1 cellular context compared by ENCODE assay signal in genomic region chr12:69330475-69331473, GRCh38.
TF ChIP-seq lines count a peak whose summit lies in the region.

No MANE protein-coding gene starts in this region.

TF ChIP-seq in HEK293, 187 proteins besides CTCF, POLR2A, EP300 and RAD21 (continued from another document and continues in another):
- TF ChIP-seq ZNF148 (tag by site-specific recombination; IDR thresholded peaks at IDR 0.05; ENCODE audit: borderline replicate concordance) (no peak), FEZF1 (tag by site-specific recombination; IDR thresholded peaks at IDR 0.05) (peak; percentile 71), GLI2 (tag by site-specific recombination; IDR thresholded peaks at IDR 0.05; ENCODE audit: borderline replicate concordance, low read depth) (no peak), ZNF510 (tag by site-specific recombination; IDR thresholded peaks at IDR 0.05; ENCODE audit: insufficient replicate concordance) (no peak), ZNF37A (tag by site-specific recombination; IDR thresholded peaks at IDR 0.05) (no peak), ZNF274 (IDR thresholded peaks at IDR 0.05; ENCODE audit: low read length) (no peak), ZNF274 (tag by site-specific recombination; IDR thresholded peaks at IDR 0.05; ENCODE audit: borderline replicate concordance) (no peak), YY2 (tag by site-specific recombination; IDR thresholded peaks at IDR 0.05) (no peak), ZNF701 (tag by site-specific recombination; IDR thresholded peaks at IDR 0.05) (no peak), ZNF610 (tag by site-specific recombination; IDR thresholded peaks at IDR 0.05; ENCODE audit: borderline replicate concordance) (no peak), ZNF311 (tag by site-specific recombination; IDR thresholded peaks at IDR 0.05; ENCODE audit: borderline replicate concordance) (no peak), ZNF654 (tag by site-specific recombination; IDR thresholded peaks at IDR 0.05; ENCODE audit: low read depth) (no peak), ZSCAN23 (tag by site-specific recombination; IDR thresholded peaks at IDR 0.05) (no peak), ZBTB49 (tag by site-specific recombination; IDR thresholded peaks at IDR 0.05; ENCODE audit: low read depth) (no peak), HOXA7 (CRISPR knock-in tag; IDR thresholded peaks at IDR 0.05; ENCODE audit: borderline replicate concordance) (no peak), ZNF785 (tag by site-specific recombination; IDR thresholded peaks at IDR 0.05) (no peak), KLF17 (tag by site-specific recombination; IDR thresholded peaks at IDR 0.05) (no peak), ZNF416 (tag by site-specific recombination; IDR thresholded peaks at IDR 0.05) (no peak), ZNF76 (tag by site-specific recombination; IDR thresholded peaks at IDR 0.05; ENCODE audit: borderline replicate concordance, low read depth) (no peak), PRDM6 (tag by site-specific recombination; IDR thresholded peaks at IDR 0.05) (peak; percentile 38; the same call in 1 of the 2 replicates), ZNF280D (tag by site-specific recombination; IDR thresholded peaks at IDR 0.05) (no peak), ZNF518A (tag by site-specific recombination; conservative IDR thresholded peaks at IDR 0.05; ENCODE audit: low read depth) (0 out of 2 replicates have a peak, but pooled peaks have one; percentile 13), GLI4 (tag by site-specific recombination; IDR thresholded peaks at IDR 0.05) (no peak), ZBTB10 (tag by site-specific recombination; IDR thresholded peaks at IDR 0.05) (no peak), REPIN1 (tag by site-specific recombination; IDR thresholded peaks at IDR 0.05; ENCODE audit: low read depth) (no peak), ZNF544 (tag by site-specific recombination; IDR thresholded peaks at IDR 0.05) (no peak), HOXD13 (CRISPR knock-in tag; IDR thresholded peaks at IDR 0.05; ENCODE audit: borderline replicate concordance) (no peak), ZNF530 (tag by site-specific recombination; IDR thresholded peaks at IDR 0.05; ENCODE audit: low read depth) (no peak), ZNF449 (tag by site-specific recombination; IDR thresholded peaks at IDR 0.05) (no peak), ZNF843 (tag by site-specific recombination; IDR thresholded peaks at IDR 0.05) (no peak), GLIS1 (tag by site-specific recombination; IDR thresholded peaks at IDR 0.05) (peak; percentile 13; the same call in 1 of the 2 replicates)
